In the genomic region with DNA sequence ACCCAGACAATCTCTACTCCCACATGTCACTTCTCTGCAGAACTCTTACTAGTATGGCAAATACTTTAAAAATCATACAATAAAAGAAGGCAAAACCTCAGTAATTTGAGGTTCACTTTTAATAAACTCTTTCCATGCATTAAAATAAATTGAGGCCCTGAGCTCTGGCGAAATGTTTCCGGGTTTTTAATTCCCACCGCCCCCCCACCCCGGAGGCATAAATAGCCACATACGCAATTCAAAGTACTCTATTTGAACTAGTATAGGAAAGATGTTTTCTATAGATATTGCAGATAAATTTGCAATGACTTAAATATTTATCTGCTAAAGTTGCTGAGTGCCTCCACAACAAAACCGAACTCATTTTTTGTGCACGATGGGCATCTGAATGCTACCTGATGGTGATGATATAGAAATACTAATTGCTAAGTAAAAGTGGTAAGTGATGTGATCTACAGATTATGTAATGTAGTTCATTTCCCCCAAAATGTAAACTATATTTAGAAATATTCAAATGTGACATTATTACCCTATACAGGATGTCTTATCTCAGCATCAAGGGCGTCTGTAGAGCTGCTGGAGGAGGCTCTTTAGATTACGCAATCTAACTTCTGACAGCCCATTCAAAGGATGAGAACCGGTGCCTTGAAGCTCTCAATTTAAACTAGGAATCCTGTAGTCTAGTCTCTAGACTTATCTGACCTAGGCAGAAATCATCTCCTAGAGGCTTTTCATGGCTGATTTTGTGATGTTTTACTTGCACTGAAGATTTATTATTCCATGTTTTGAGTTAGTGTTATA, we compare ENCODE assay signal across 8 cellular contexts. TPM values are rescaled to one million over a fixed set of nuclear protein-coding genes. Genes with fewer than 3 reads are reported as not detected.
DNase-seq lines count a peak whose midpoint lies in the region; ATAC-seq and TF ChIP-seq lines count a peak whose summit lies in the region.

No MANE protein-coding gene starts in this region.

- no peak for TF ChIP-seq EP300 in esophagus muscularis mucosa (IDR thresholded peaks at IDR 0.05)

- H3K36me3 ChIP-seq in CD8-positive, alpha-beta memory T cell (ENCODE audit: insufficient read depth, low read length): no peaks in the 10 kb centered on the region
- peaks cover 0 to 14% (median under 1%) of the 10 kb centered on the region in 4 donors for H3K36me3 ChIP-seq in esophagus muscularis mucosa

- TF ChIP-seq POLR2A in esophagus muscularis mucosa (IDR thresholded peaks at IDR 0.05; ENCODE audit: low read depth): no peak

- POLR2A ChIA-PET in CD8-positive, alpha-beta memory T cell (lab: Charles Lee): interaction anchor here (0.5 to 3.5 kb wide), 9 partner anchors 10 to 482 kb away, joined by 3 to 101 read pairs (median 3); a partner anchor contains a TSS

- H3K4me3 ChIP-seq in CD8-positive, alpha-beta memory T cell (ENCODE audit: low read length): no peak overlapping the region
- peak overlapping the region; percentile 55 to 64 (median 57) for H3K4me3 ChIP-seq in esophagus muscularis mucosa

- no peaks in the 10 kb centered on the region for H3K27me3 ChIP-seq in CD8-positive, alpha-beta memory T cell (ENCODE audit: insufficient read depth, low read length, poor library complexity, severe bottlenecking)
- H3K27me3 ChIP-seq in esophagus muscularis mucosa: no peaks in the 10 kb centered on the region

- peak overlapping the region; percentile 82 to 90 (median 89) for H3K4me3 Mint-ChIP-seq in CD8-positive, alpha-beta memory T cell

- peaks cover 61 to 76% (median 72%) of the 10 kb centered on the region in 3 donors for H3K4me1 Mint-ChIP-seq in CD8-positive, alpha-beta memory T cell

- CTCF ChIA-PET in CD8-positive, alpha-beta memory T cell (lab: Charles Lee): interaction anchor here (0.8 to 9.5 kb wide), 6 partner anchors 11 to 483 kb away, joined by 3 to 72 read pairs (median 4); a partner anchor contains a TSS

- no peaks in the 10 kb centered on the region for H3K9me3 Mint-ChIP-seq in CD8-positive, alpha-beta memory T cell

- no peak for TF ChIP-seq CTCF in esophagus muscularis mucosa (IDR thresholded peaks at IDR 0.05)

- peaks cover 70% of the 10 kb centered on the region for H3K4me1 ChIP-seq in CD8-positive, alpha-beta memory T cell (ENCODE audit: insufficient read depth, low read length)
- peaks cover 49 to 62% (median 59%) of the 10 kb centered on the region in 4 donors for H3K4me1 ChIP-seq in esophagus muscularis mucosa

- H3K9me3 ChIP-seq in CD8-positive, alpha-beta memory T cell (ENCODE audit: low read length): no peaks in the 10 kb centered on the region
- no peaks in the 10 kb centered on the region for H3K9me3 ChIP-seq in esophagus muscularis mucosa

- no peak for ATAC-seq in HG03469 (IDR thresholded peaks at IDR 0.05; ENCODE audit: unreplicated experiment)

- intact Hi-C loops in esophagus muscularis mucosa (cut with DNase I): loop anchor here (2.0 to 5.0 kb wide), 2 partner anchors 67 to 104 kb away; no protein-coding TSS in a partner anchor

- peaks cover 9 to 29% (median 13%) of the 10 kb centered on the region in 3 donors for H3K36me3 Mint-ChIP-seq in CD8-positive, alpha-beta memory T cell

- H3K27ac ChIP-seq in CD8-positive, alpha-beta memory T cell (ENCODE audit: low read depth, low read length): peak overlapping the region; percentile 95
- peak overlapping the region; percentile 92 to 100 (median 100) for H3K27ac ChIP-seq in esophagus muscularis mucosa (replicated peaks in 1 of 4)

- peak; percentile 11 to 71 (median 64) for DNase-seq in CD8-positive, alpha-beta memory T cell
- DNase-seq in HUDEP-2 (lab: John Stamatoyannopoulos, UW; ENCODE audit: unreplicated experiment in 76 of 76) (peak in 39 of 76 experiments; percentile 7 to 78 (median 54)), T follicular helper cell (ENCODE audit: low read depth) (peak; percentile 25), esophagus muscularis mucosa (ENCODE audit: extremely low spot score) (no peak), renal cortical epithelial cell (ENCODE audit: low read depth) (peak; percentile 59), cortex of kidney (lab: John Stamatoyannopoulos, UW) (no peak), foreskin melanocyte (no peak)

- H3K27me3 Mint-ChIP-seq in CD8-positive, alpha-beta memory T cell: no peaks in the 10 kb centered on the region

- WGBS in esophagus muscularis mucosa: 11% methylated on average over 10 of the region's 10 CpGs

- H3K27ac Mint-ChIP-seq in CD8-positive, alpha-beta memory T cell: peak overlapping the region; percentile 93 to 99 (median 97)

RNA-seq across cellular contexts. Expression of a gene that starts 8.6 kb away (rescaled TPM):
- 10 to 100 TPM; 91.8 to 98.4 TPM for total RNA-seq in CD8-positive, alpha-beta memory T cell
- 42.5 TPM for polyA plus RNA-seq in CD8-positive, alpha-beta memory T cell
- 100 to 1,000 TPM in 2 of 4 donors, 10 to 100 TPM in 2; 83.3 to 119 (median 97.9) TPM for total RNA-seq in esophagus muscularis mucosa
- total RNA-seq in renal cortical epithelial cell: 53.0 and 79.6 TPM in 2 replicates

Comparison
In these comparisons a context has a peak if more than half of its experiments do, and no peak if none do; other contexts are left out.
1. DNase-seq: peak in CD8-positive, alpha-beta memory T cell (5 of 5), HUDEP-2 (39 of 76), T follicular helper cell (single experiment) and renal cortical epithelial cell (single experiment); none in esophagus muscularis mucosa (single experiment), cortex of kidney (single experiment) and foreskin melanocyte (single experiment).